In genomic region chr3:61707492-61707891, GRCh38 we compare ENCODE assay signal across 26 cellular contexts.
"Had no signal": no experiment of that assay in that cellular context is flagged by ENCODE, and none has a peak within 500 bp of the region (broad histone marks: within the 10 kb centered on the region; RNA-seq: fewer than 3 reads in every experiment).

No MANE protein-coding gene starts in this region.

- DNase-seq: islet precursor cell; left ventricle myocardium inferior; mesendoderm; naive B cell; natural killer cell; nephron progenitor cell; occipital lobe; psoas muscle; spleen; stimulated activated CD4-positive, alpha-beta T cell treated with anti-CD3 and anti-CD28 coated beads, Interleukin-4, amount 100 ng/mL, for 24 hours; stimulated activated naive CD4-positive, alpha-beta T cell; uterus had no signal

- H3K27me3 ChIP-seq: neural progenitor cell, neutrophil, right atrium auricular region, spleen, suprapubic skin, tibial nerve, uterus had no signal

- H3K4me1 Mint-ChIP-seq: naive B cell; natural killer cell; stimulated activated effector memory CD8-positive, alpha-beta T cell treated with anti-CD3 and anti-CD28 coated beads, Interleukin-12 subunit alpha, Interleukin-12 subunit beta, amount 100 ng/mL, for 72 hours had no signal

- H3K36me3 Mint-ChIP-seq: mesothelial cell of epicardium; naive B cell; natural killer cell; stimulated activated effector memory CD8-positive, alpha-beta T cell treated with anti-CD3 and anti-CD28 coated beads, Interleukin-12 subunit alpha, Interleukin-12 subunit beta, amount 100 ng/mL, for 72 hours had no signal

- H3K4me3 ChIP-seq: left ventricle myocardium inferior, lung, neural progenitor cell, psoas muscle, right atrium auricular region, skin epidermis, spleen, suprapubic skin, thoracic aorta, tibial nerve, uterus had no signal

- H2AFZ ChIP-seq: neural progenitor cell, parathyroid adenoma had no signal

- H3K36me3 ChIP-seq: left ventricle myocardium inferior, neural progenitor cell, neutrophil, right atrium auricular region, spleen, suprapubic skin, thoracic aorta, tibial nerve, uterus had no signal

- H3K27me3 Mint-ChIP-seq: naive B cell; stimulated activated naive CD8-positive, alpha-beta T cell treated with anti-CD3 and anti-CD28 coated beads, Interleukin-15, Interleukin-2, amounts not matched to agents 100 ng/mL and 50 ng/mL, for 24 hours; type B pancreatic cell had no signal

- H3K4me2 ChIP-seq: neural progenitor cell had no signal

- H3K9me3 Mint-ChIP-seq: stimulated activated naive CD8-positive, alpha-beta T cell treated with anti-CD3 and anti-CD28 coated beads, Interleukin-15, Interleukin-2, amounts not matched to agents 100 ng/mL and 50 ng/mL, for 24 hours had no signal

- H3K9me3 ChIP-seq: neutrophil, right atrium auricular region, suprapubic skin, thoracic aorta, uterus had no signal

- ATAC-seq: natural killer cell; sciatic nerve; stimulated activated effector memory CD8-positive, alpha-beta T cell treated with anti-CD3 and anti-CD28 coated beads, Interleukin-12 subunit alpha, Interleukin-12 subunit beta, amount 100 ng/mL, for 72 hours had no signal

- H3K9ac ChIP-seq: neural progenitor cell, parathyroid adenoma had no signal

- H3K4me3 Mint-ChIP-seq: mesothelial cell of epicardium; natural killer cell; nephron progenitor cell; neural progenitor cell; stimulated activated effector memory CD8-positive, alpha-beta T cell treated with anti-CD3 and anti-CD28 coated beads, Interleukin-12 subunit alpha, Interleukin-12 subunit beta, amount 100 ng/mL, for 72 hours; stimulated activated naive CD8-positive, alpha-beta T cell treated with anti-CD3 and anti-CD28 coated beads, Interleukin-15, Interleukin-2, amounts not matched to agents 100 ng/mL and 50 ng/mL, for 24 hours; type B pancreatic cell had no signal

- H3K27ac ChIP-seq: left ventricle myocardium inferior, neural progenitor cell, neutrophil, parathyroid adenoma, psoas muscle, right atrium auricular region, skin epidermis, spleen, suprapubic skin, thoracic aorta, tibial nerve, uterus had no signal

- H3K4me1 ChIP-seq: spleen, suprapubic skin, tibial nerve, uterus had no signal

- H3K27ac Mint-ChIP-seq: mesothelial cell of epicardium; natural killer cell; nephron progenitor cell; neural progenitor cell; stimulated activated effector memory CD8-positive, alpha-beta T cell treated with anti-CD3 and anti-CD28 coated beads, Interleukin-12 subunit alpha, Interleukin-12 subunit beta, amount 100 ng/mL, for 72 hours; stimulated activated naive CD8-positive, alpha-beta T cell treated with anti-CD3 and anti-CD28 coated beads, Interleukin-15, Interleukin-2, amounts not matched to agents 100 ng/mL and 50 ng/mL, for 24 hours; type B pancreatic cell had no signal
